Comparison of ENCODE assay signal across 11 cellular contexts in the genomic region with DNA sequence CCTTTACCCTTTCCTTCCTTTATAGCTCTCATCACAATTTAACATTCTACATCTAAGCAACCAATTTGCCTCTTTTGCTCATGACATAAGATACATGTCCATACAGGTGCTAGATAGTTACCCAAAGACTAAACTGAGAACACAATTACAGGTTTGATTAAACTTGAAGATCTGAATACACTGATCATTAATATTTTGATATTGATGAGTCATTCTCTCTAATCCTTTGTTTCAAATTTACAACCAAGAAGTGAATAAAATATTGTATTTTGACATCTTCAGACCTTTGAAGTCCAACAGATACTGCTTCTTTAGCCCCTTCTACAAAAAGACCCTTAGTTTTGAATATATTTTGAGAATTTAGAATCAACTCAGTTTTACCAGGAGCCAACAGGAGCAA. TPM values are rescaled to one million over a fixed set of nuclear protein-coding genes. Genes with fewer than 3 reads are reported as not detected.
DNase-seq lines count a peak whose midpoint lies in the region; ATAC-seq and TF ChIP-seq lines count a peak whose summit lies in the region.
"Had no signal": no experiment of that assay in that cellular context is flagged by ENCODE, and none has a peak within 500 bp of the region (broad histone marks: within the 10 kb centered on the region; RNA-seq: fewer than 3 reads in every experiment).

No MANE protein-coding gene starts in this region.

- DNase-seq in CD4-positive, CD25-positive, alpha-beta regulatory T cell: no peak
- DNase-seq in HFF-Myc (ENCODE audit: extremely low read depth, low read depth): no peak
- no peak for DNase-seq in activated T-helper 2 cell treated with anti-CD3 and anti-CD28 coated beads, Interferon-gamma antibody, Interleukin-2, Interleukin-4, amounts not matched to agents 10 μg/mL and 5 μg/mL and 100 μg/mL, durations not matched to agents 14 hours and 24 hours and 36 hours (ENCODE audit: low spot score)
- no peak for DNase-seq in mesothelial cell of epicardium (ENCODE audit: low spot score in 2 of 2, unreplicated experiment in 2 of 2)
- no peak for DNase-seq in stimulated activated CD4-positive, alpha-beta T cell treated with anti-CD3 and anti-CD28 coated beads, Interleukin-12 subunit alpha, Interleukin-12 subunit beta, amount 100 ng/mL, for 4 hours
- no peak for DNase-seq in NCI-H2081 (lab: John Stamatoyannopoulos, UW)
- no peak for DNase-seq in AG08396 (ENCODE audit: low spot score)
- DNase-seq: DMS153, NCI-H524 treated with DMSO at 0.1 percent for 48 hours, small intestine had no signal

- H3K4me1 Mint-ChIP-seq in CD4-positive, CD25-positive, alpha-beta regulatory T cell: peaks cover 46 to 78% (median 67%) of the 10 kb centered on the region in 4 donors
- peaks cover 57% of the 10 kb centered on the region for H3K4me1 Mint-ChIP-seq in activated T-helper 2 cell treated with anti-CD3 and anti-CD28 coated beads, Interferon-gamma antibody, Interleukin-2, Interleukin-4, amounts not matched to agents 10 μg/mL and 5 μg/mL and 100 μg/mL, durations not matched to agents 14 hours and 24 hours and 36 hours (ENCODE audit: low read depth)
- peaks cover 33% of the 10 kb centered on the region for H3K4me1 Mint-ChIP-seq in mesothelial cell of epicardium

- H3K27me3 Mint-ChIP-seq in CD4-positive, CD25-positive, alpha-beta regulatory T cell: no peaks in the 10 kb centered on the region
- H3K27me3 Mint-ChIP-seq in activated T-helper 2 cell treated with anti-CD3 and anti-CD28 coated beads, Interferon-gamma antibody, Interleukin-2, Interleukin-4, amounts not matched to agents 10 μg/mL and 5 μg/mL and 100 μg/mL, durations not matched to agents 14 hours and 24 hours and 36 hours (ENCODE audit: low read depth): no peaks in the 10 kb centered on the region
- H3K27me3 Mint-ChIP-seq in mesothelial cell of epicardium (ENCODE audit: low read depth): no peaks in the 10 kb centered on the region

- H3K36me3 Mint-ChIP-seq in CD4-positive, CD25-positive, alpha-beta regulatory T cell: peaks cover 14% of the 10 kb centered on the region
- peaks cover 61% of the 10 kb centered on the region for H3K36me3 Mint-ChIP-seq in activated T-helper 2 cell treated with anti-CD3 and anti-CD28 coated beads, Interferon-gamma antibody, Interleukin-2, Interleukin-4, amounts not matched to agents 10 μg/mL and 5 μg/mL and 100 μg/mL, durations not matched to agents 14 hours and 24 hours and 36 hours (ENCODE audit: low read depth)
- H3K36me3 Mint-ChIP-seq in mesothelial cell of epicardium: peaks cover 35% of the 10 kb centered on the region

- TF ChIP-seq CTCF in HFF-Myc (IDR thresholded peaks at IDR 0.05; ENCODE audit: low read depth, low read length, missing control alignments) (no peak), mesothelial cell of epicardium (IDR thresholded peaks at IDR 0.05; ENCODE audit: unreplicated experiment) (no peak)

- peak overlapping the region; percentile 21 to 99 (median 70) for H3K4me3 Mint-ChIP-seq in CD4-positive, CD25-positive, alpha-beta regulatory T cell
- H3K4me3 Mint-ChIP-seq in activated T-helper 2 cell treated with anti-CD3 and anti-CD28 coated beads, Interferon-gamma antibody, Interleukin-2, Interleukin-4, amounts not matched to agents 10 μg/mL and 5 μg/mL and 100 μg/mL, durations not matched to agents 14 hours and 24 hours and 36 hours (ENCODE audit: low read depth): peak overlapping the region; percentile 43
- peak overlapping the region; percentile 1 for H3K4me3 Mint-ChIP-seq in mesothelial cell of epicardium

- ATAC-seq in CD4-positive, CD25-positive, alpha-beta regulatory T cell (ENCODE audit: low read depth in 2 of 2): no peak
- ATAC-seq in GM21423 (IDR thresholded peaks at IDR 0.05; ENCODE audit: unreplicated experiment): no peak

- H3K36me3 ChIP-seq in CD4-positive, CD25-positive, alpha-beta regulatory T cell (ENCODE audit: control insufficient read depth, insufficient read depth, low read length): no peaks in the 10 kb centered on the region

- no peaks in the 10 kb centered on the region for H3K27me3 ChIP-seq in CD4-positive, CD25-positive, alpha-beta regulatory T cell (ENCODE audit: control insufficient read depth, insufficient read depth, low read length)

- H3K9me3 Mint-ChIP-seq in CD4-positive, CD25-positive, alpha-beta regulatory T cell: peaks cover 0 to 8% (median 0%) of the 10 kb centered on the region in 7 donors
- peaks cover 11% of the 10 kb centered on the region for H3K9me3 Mint-ChIP-seq in activated T-helper 2 cell treated with anti-CD3 and anti-CD28 coated beads, Interferon-gamma antibody, Interleukin-2, Interleukin-4, amounts not matched to agents 10 μg/mL and 5 μg/mL and 100 μg/mL, durations not matched to agents 14 hours and 24 hours and 36 hours
- H3K9me3 Mint-ChIP-seq in mesothelial cell of epicardium: peaks cover 19% of the 10 kb centered on the region

- no peak overlapping the region for H3K27ac ChIP-seq in CD4-positive, CD25-positive, alpha-beta regulatory T cell (ENCODE audit: insufficient read depth, low read length, poor library complexity, severe bottlenecking)

- peaks cover 56% of the 10 kb centered on the region for H3K4me1 ChIP-seq in CD4-positive, CD25-positive, alpha-beta regulatory T cell (ENCODE audit: control insufficient read depth, insufficient read depth, low read length, poor library complexity, severe bottlenecking)

- H3K27ac Mint-ChIP-seq in CD4-positive, CD25-positive, alpha-beta regulatory T cell: no peak overlapping the region
- H3K27ac Mint-ChIP-seq in activated T-helper 2 cell treated with anti-CD3 and anti-CD28 coated beads, Interferon-gamma antibody, Interleukin-2, Interleukin-4, amounts not matched to agents 10 μg/mL and 5 μg/mL and 100 μg/mL, durations not matched to agents 14 hours and 24 hours and 36 hours: no peak overlapping the region
- H3K27ac Mint-ChIP-seq in mesothelial cell of epicardium: peak overlapping the region; percentile 39

- intact Hi-C loops in activated T-helper 2 cell treated with anti-CD3 and anti-CD28 coated beads, Interferon-gamma antibody, Interleukin-2, Interleukin-4, amounts not matched to agents 10 μg/mL and 5 μg/mL and 100 μg/mL, durations not matched to agents 14 hours and 24 hours and 36 hours (cut with micrococcal nuclease): loop anchor here (5.0 kb wide), 3 partner anchors 375 to 1545 kb away; a partner anchor contains a TSS

- peak overlapping the region; percentile 81 for H3K4me3 ChIP-seq in CD4-positive, CD25-positive, alpha-beta regulatory T cell (ENCODE audit: low read depth, low read length)
- peak overlapping the region; percentile 79 for H3K4me3 ChIP-seq in HFF-Myc (replicated peaks; ENCODE audit: low read depth, low read length)

- no peaks in the 10 kb centered on the region for H3K9me3 ChIP-seq in CD4-positive, CD25-positive, alpha-beta regulatory T cell (ENCODE audit: control insufficient read depth in 2 of 2, low read length in 2 of 2)

RNA-seq across cellular contexts. Expression of a gene that starts 2.6 kb away (rescaled TPM):
- 592 TPM for total RNA-seq in CD4-positive, CD25-positive, alpha-beta regulatory T cell
- polyA plus RNA-seq in CD4-positive, CD25-positive, alpha-beta regulatory T cell: 100 to 1,000 TPM; 173 to 229 (median 206) TPM
- 701 and 744 TPM in 2 replicates for total RNA-seq in activated T-helper 2 cell treated with anti-CD3 and anti-CD28 coated beads, Interferon-gamma antibody, Interleukin-2, Interleukin-4, amounts not matched to agents 10 μg/mL and 5 μg/mL and 100 μg/mL, durations not matched to agents 14 hours and 24 hours and 36 hours
- 867 to 887 TPM (median 880 TPM) in 3 replicates for total RNA-seq in mesothelial cell of epicardium

RNA-seq across cellular contexts. Expression of a gene that starts 50.3 kb away (rescaled TPM):
- 42.0 TPM for total RNA-seq in CD4-positive, CD25-positive, alpha-beta regulatory T cell
- 1 to 10 TPM; 1.1 to 2.0 (median 1.5) TPM for polyA plus RNA-seq in CD4-positive, CD25-positive, alpha-beta regulatory T cell
- 43.2 and 44.2 TPM in 2 replicates for total RNA-seq in activated T-helper 2 cell treated with anti-CD3 and anti-CD28 coated beads, Interferon-gamma antibody, Interleukin-2, Interleukin-4, amounts not matched to agents 10 μg/mL and 5 μg/mL and 100 μg/mL, durations not matched to agents 14 hours and 24 hours and 36 hours
- 23.4 to 24.4 TPM (median 23.6 TPM) in 3 replicates for total RNA-seq in mesothelial cell of epicardium

Comparison
In these comparisons a context has a peak if more than half of its experiments do, and no peak if none do; other contexts are left out.
1. H3K4me3 Mint-ChIP-seq: peak in every context shown above with its lines; median percentile 70 in CD4-positive, CD25-positive, alpha-beta regulatory T cell; 43 in activated T-helper 2 cell treated with anti-CD3 and anti-CD28 coated beads, Interferon-gamma antibody, Interleukin-2, Interleukin-4, amounts not matched to agents 10 μg/mL and 5 μg/mL and 100 μg/mL, durations not matched to agents 14 hours and 24 hours and 36 hours; 1 in mesothelial cell of epicardium.